ENCODE assay signal across 13 cellular contexts in the genomic region with DNA sequence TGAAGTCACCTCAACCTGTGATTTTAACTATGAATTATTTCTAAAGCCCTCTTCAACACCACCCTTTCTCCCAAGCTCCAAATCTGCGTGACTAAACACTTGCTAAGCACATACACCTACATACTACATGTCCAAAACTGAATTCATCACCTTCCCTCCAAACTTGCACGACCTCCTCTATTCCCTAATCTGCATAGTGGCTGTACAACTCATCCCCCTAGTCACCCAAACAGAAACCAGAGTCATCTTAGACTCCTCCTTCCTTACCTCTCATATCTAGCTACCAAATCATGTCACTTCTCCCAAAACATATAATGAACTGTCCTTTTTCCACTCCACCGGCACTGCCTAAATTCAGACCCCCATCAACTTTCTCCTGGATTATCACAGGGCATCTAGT. TPM values are rescaled to one million over a fixed set of nuclear protein-coding genes. Genes with fewer than 3 reads are reported as not detected.
DNase-seq lines count a peak whose midpoint lies in the region; ATAC-seq, FAIRE-seq and TF ChIP-seq lines count a peak whose summit lies in the region.
"Had no signal": no experiment of that assay in that cellular context is flagged by ENCODE, and none has a peak within 500 bp of the region (broad histone marks: within the 10 kb centered on the region; RNA-seq: fewer than 3 reads in every experiment).

No MANE protein-coding gene starts in this region.

- 34% methylated on average over 3 of the region's 3 CpGs for WGBS in K562 (ENCODE audit: insufficient coverage, low coverage, missing lambda C conversion rate)

- in situ Hi-C loops in K562 (cut with MboI) = no loop called here

- no peaks in the 10 kb centered on the region for H3K4me1 Mint-ChIP-seq in neural progenitor cell

- H3K27me3 ChIP-seq in K562 (ENCODE audit: control insufficient read depth in 2 of 2, insufficient read depth in 2 of 2, low read length in 2 of 2) (no peaks in the 10 kb centered on the region), A673 (replicated peaks; ENCODE audit: insufficient read depth, low read depth, low read length, poor library complexity) (no peaks in the 10 kb centered on the region), neural progenitor cell (no peaks in the 10 kb centered on the region)
- H3K27me3 ChIP-seq: ovary had no signal

- BruUV-seq in K562 (replicated peaks; lab: Mats Ljungman, UMichigan) (no TSS peak), A673 (replicated peaks; lab: Mats Ljungman, UMichigan) (no TSS peak)

- peaks cover 2% of the 10 kb centered on the region for H3K9me3 Mint-ChIP-seq in neural progenitor cell
- H3K9me3 Mint-ChIP-seq: activated T-helper 2 cell treated with anti-CD3 and anti-CD28 coated beads, Interferon-gamma antibody, Interleukin-2, Interleukin-4, amounts not matched to agents 10 μg/mL and 5 μg/mL and 100 μg/mL, durations not matched to agents 14 hours and 24 hours and 36 hours had no signal

- H4K20me1 ChIP-seq in K562 (replicated peaks; ENCODE audit: control insufficient read depth, insufficient read depth, low read length) (peaks cover 25% of the 10 kb centered on the region; the same call in 1 of the 2 replicates), neural progenitor cell (ENCODE audit: low read depth) (peaks cover 28% of the 10 kb centered on the region)

- intact Hi-C loops in K562 (cut with micrococcal nuclease) = no loop called here
- intact Hi-C loops in A673 (cut with micrococcal nuclease; ENCODE audit: unreplicated experiment) = no loop called here

- no peaks in the 10 kb centered on the region for H3F3A ChIP-seq in neural progenitor cell (ENCODE audit: low read depth)

- H3K27me3 Mint-ChIP-seq in neural progenitor cell (ENCODE audit: insufficient read depth, low read depth) = no peaks in the 10 kb centered on the region

- CTCF ChIA-PET in GM10248 (lab: Yijun Ruan, JAX) (interaction anchor here (0.8 to 3.0 kb wide), 8 partner anchors 11 to 318 kb away, joined by 3 to 16 read pairs (median 4); no protein-coding TSS in a partner anchor), K562 (lab: Yijun Ruan, JAX; ENCODE audit: low intra/inter-chr PET ratio) (no interaction called here), A673 (lab: Charles Lee) (no interaction called here)

- H3K4me1 ChIP-seq in K562 (replicated peaks in 1 of 2; ENCODE audit: control insufficient read depth in 2 of 2, insufficient read depth in 2 of 2, low read length in 2 of 2) = peaks cover 0 to 33% of the 10 kb centered on the region in 2 experiments; a peak in 4 of 5 replicates
- H3K4me1 ChIP-seq in A673 (ENCODE audit: insufficient read depth, low read length, poor library complexity, severe bottlenecking) = peaks cover 30% of the 10 kb centered on the region
- peaks cover 6% of the 10 kb centered on the region for H3K4me1 ChIP-seq in neural progenitor cell

- no peak overlapping the region for H3K27ac Mint-ChIP-seq in neural progenitor cell
- H3K27ac Mint-ChIP-seq: activated T-helper 2 cell treated with anti-CD3 and anti-CD28 coated beads, Interferon-gamma antibody, Interleukin-2, Interleukin-4, amounts not matched to agents 10 μg/mL and 5 μg/mL and 100 μg/mL, durations not matched to agents 14 hours and 24 hours and 36 hours had no signal

- no peaks in the 10 kb centered on the region for H3K9me1 ChIP-seq in K562 (ENCODE audit: control insufficient read depth, insufficient read depth, low read length)

- TF ChIP-seq CTCF in GM10248 (IDR thresholded peaks at IDR 0.05; ENCODE audit: control extremely low read depth, extremely low read depth, low read depth, missing control alignments) (no peak), K562 (IDR thresholded peaks at IDR 0.05 in 2 of 3, conservative IDR thresholded peaks at IDR 0.05 in 1 of 3; ENCODE audit: insufficient read depth in 2 of 3, low read depth in 1 of 3, low read length in 3 of 3) (no peak), A673 (conservative IDR thresholded peaks at IDR 0.05; ENCODE audit: low read depth, low read length) (no peak), neural progenitor cell (IDR thresholded peaks at IDR 0.05) (no peak)

- peak; percentile 23 for DNase-seq in GM10248 (ENCODE audit: extremely low spot score)
- DNase-seq in K562 (ENCODE audit: extremely low read depth in 1 of 4, low spot score in 3 of 4) = peak in 2 of 4 experiments; percentile 31 to 33
- DNase-seq in A673 (ENCODE audit: low spot score) = no peak
- DNase-seq in RKO (ENCODE audit: low spot score) = no peak
- no peak for DNase-seq in NCI-H774 (lab: John Stamatoyannopoulos, UW)
- no peak for DNase-seq in neural progenitor cell (ENCODE audit: low spot score)
- DNase-seq: lower lobe of right lung, NCI-H1417 treated with DMSO at 0.1 percent for 48 hours, ovary, T1000 had no signal

- no peak for TF ChIP-seq EP300 in K562 (IDR thresholded peaks at IDR 0.05; ENCODE audit: low read length)

- peaks cover 16% of the 10 kb centered on the region for H3K36me3 Mint-ChIP-seq in neural progenitor cell

- TF ChIP-seq RAD21 in K562 (CRISPR knock-in tag; conservative IDR thresholded peaks at IDR 0.05 in 1 of 2, IDR thresholded peaks at IDR 0.05 in 1 of 2) = no peak

- peak overlapping the region in 1 of 2 experiments; percentile 16; a peak in 2 of 4 replicates for H3K9ac ChIP-seq in K562 (ENCODE audit: insufficient read depth in 1 of 2, low read depth in 2 of 2, low read length in 2 of 2)
- H3K9ac ChIP-seq in neural progenitor cell = no peak overlapping the region

- H3K27ac ChIP-seq in K562 (ENCODE audit: extremely low read depth, low read depth, low read length) = no peak overlapping the region
- H3K27ac ChIP-seq in A673 (ENCODE audit: low read depth, low read length, poor library complexity, severe bottlenecking) = no peak overlapping the region
- H3K27ac ChIP-seq in neural progenitor cell = no peak overlapping the region
- H3K27ac ChIP-seq: lower lobe of right lung, ovary had no signal

- FAIRE-seq in K562 (lab: Jason Lieb, UNC) = no peak

- no peak overlapping the region for H3K4me3 Mint-ChIP-seq in neural progenitor cell

- ATAC-seq in GM18868 (IDR thresholded peaks at IDR 0.05; ENCODE audit: unreplicated experiment) = peak; percentile 66
- ATAC-seq in HG02973 (IDR thresholded peaks at IDR 0.05; ENCODE audit: unreplicated experiment) = peak; percentile 65
- peak; percentile 72 for ATAC-seq in K562
- ATAC-seq: lower lobe of right lung had no signal

- H3K9me3 ChIP-seq in K562 (replicated peaks; ENCODE audit: control insufficient read depth, insufficient read depth, low read depth, low read length) = no peaks in the 10 kb centered on the region
- no peaks in the 10 kb centered on the region for H3K9me3 ChIP-seq in A673 (ENCODE audit: low read depth, low read length, poor library complexity, severe bottlenecking)
- H3K9me3 ChIP-seq in neural progenitor cell (ENCODE audit: low read depth) = no peaks in the 10 kb centered on the region
- H3K9me3 ChIP-seq: lower lobe of right lung, ovary had no signal

- POLR2A ChIA-PET in GM10248 (lab: Yijun Ruan, JAX) = interaction anchor here (0.6 kb wide), 1 partner anchor 214 kb away, joined by 5 read pairs; no protein-coding TSS in a partner anchor
- POLR2A ChIA-PET in K562 (lab: Yijun Ruan, JAX) = interaction anchor here (0.7 to 1.9 kb wide), 5 partner anchors 9 to 195 kb away, joined by 3 to 11 read pairs (median 4); no protein-coding TSS in a partner anchor
- POLR2A ChIA-PET in A673 (lab: Charles Lee; ENCODE audit: low non-redundant PET) = no interaction called here

- no peak for TF ChIP-seq POLR2A in K562 (conservative IDR thresholded peaks at IDR 0.05)

- peak overlapping the region; percentile 39 for H3K4me2 ChIP-seq in K562 (ENCODE audit: insufficient read depth, low read length)
- H3K4me2 ChIP-seq in neural progenitor cell = no peak overlapping the region

- H2AFZ ChIP-seq in K562 (ENCODE audit: low read depth, low read length) (no peak overlapping the region), neural progenitor cell (replicated peaks) (no peak overlapping the region)

- H3K79me2 ChIP-seq in K562 (ENCODE audit: control insufficient read depth, insufficient read depth, low read length) (peaks cover 98% of the 10 kb centered on the region), neural progenitor cell (ENCODE audit: low read depth) (peaks cover 98% of the 10 kb centered on the region)

- H3K4me3 ChIP-seq in K562 (no peak overlapping the region), A673 (ENCODE audit: low read depth, low read length, poor library complexity, severe bottlenecking) (no peak overlapping the region), neural progenitor cell (no peak overlapping the region)
- H3K4me3 ChIP-seq: lower lobe of right lung, ovary had no signal

- H3K36me3 ChIP-seq in K562 (ENCODE audit: control insufficient read depth, insufficient read depth, low read length) (peaks cover 6% of the 10 kb centered on the region; the same call in 2 of the 3 replicates), A673 (ENCODE audit: insufficient read depth, low read length, poor library complexity, severe bottlenecking) (no peaks in the 10 kb centered on the region), neural progenitor cell (no peaks in the 10 kb centered on the region)
- H3K36me3 ChIP-seq: lower lobe of right lung, ovary had no signal

TF ChIP-seq in K562, 482 proteins besides CTCF, POLR2A, EP300 and RAD21 (continues in another document):
- TF ChIP-seq KLF10 (CRISPR knock-in tag; IDR thresholded peaks at IDR 0.05) = no peak

RNA-seq across cellular contexts. Expression of a gene that starts 16.2 kb away (rescaled TPM):
- total RNA-seq in K562 (2011; cell fraction: chromatin; rRNA removed; ENCODE audit: low replicate concordance) = 222 and 366 TPM in 2 replicates
- total RNA-seq in K562 (2011; cell fraction: nucleolus; rRNA removed) = 80.7 and 94.1 TPM in 2 replicates
- total RNA-seq in K562 (2011; cell fraction: nucleoplasm; rRNA removed) = 125 and 182 TPM in 2 replicates
- total RNA-seq in K562 (2014; rRNA removed) (38.7 and 43.1 TPM in 2 replicates), K562 (2014; rRNA removed; fragmentation: Illumina TruSeq; extraction: Trizol) (61.8 and 84.8 TPM in 2 replicates), K562 (2015; rRNA removed; fragmentation: Illumina TruSeq; extraction: Trizol) (72.2 and 75.0 TPM in 2 replicates), K562 (2021) (57.7 and 60.8 TPM in 2 replicates), A673 (2021) (68.6 and 76.5 TPM in 2 replicates), neural progenitor cell (ENCODE audit: low replicate concordance) (58.8 and 65.7 TPM in 2 replicates)
- polyA plus RNA-seq in K562 (2011; rRNA removed) (86.1 and 145 TPM in 2 replicates), K562 (2014; fragmentation: Illumina TruSeq; extraction: Trizol) (65.7 and 72.2 TPM in 2 replicates), K562 (2014; fragmentation: Nextera tagmentation; extraction: Ambion mirVana) (10 to 100 TPM; 13.6 to 15.5 TPM), K562 (2014; rRNA removed) (40.3 and 43.6 TPM in 2 replicates)
- 35.6 and 41.6 TPM in 2 replicates for polyA plus RNA-seq in K562 (2011; cell fraction: cytosol; rRNA removed)
- 214 and 250 TPM in 2 replicates for polyA plus RNA-seq in K562 (2011; cell fraction: nucleus; rRNA removed)
- 32.3 and 36.3 TPM in 2 replicates for polyA plus RNA-seq in K562 (2012)
- polyA minus RNA-seq in K562 (2011; rRNA and poly(A)+ RNA removed) = 150 and 239 TPM in 2 replicates
- 36.3 and 108 TPM in 2 replicates for polyA minus RNA-seq in K562 (2011; cell fraction: cytosol; rRNA and poly(A)+ RNA removed)
- 146 and 167 TPM in 2 replicates for polyA minus RNA-seq in K562 (2011; cell fraction: nucleus; rRNA and poly(A)+ RNA removed)
